8 cellular contexts compared by ENCODE assay signal in the genomic region with DNA sequence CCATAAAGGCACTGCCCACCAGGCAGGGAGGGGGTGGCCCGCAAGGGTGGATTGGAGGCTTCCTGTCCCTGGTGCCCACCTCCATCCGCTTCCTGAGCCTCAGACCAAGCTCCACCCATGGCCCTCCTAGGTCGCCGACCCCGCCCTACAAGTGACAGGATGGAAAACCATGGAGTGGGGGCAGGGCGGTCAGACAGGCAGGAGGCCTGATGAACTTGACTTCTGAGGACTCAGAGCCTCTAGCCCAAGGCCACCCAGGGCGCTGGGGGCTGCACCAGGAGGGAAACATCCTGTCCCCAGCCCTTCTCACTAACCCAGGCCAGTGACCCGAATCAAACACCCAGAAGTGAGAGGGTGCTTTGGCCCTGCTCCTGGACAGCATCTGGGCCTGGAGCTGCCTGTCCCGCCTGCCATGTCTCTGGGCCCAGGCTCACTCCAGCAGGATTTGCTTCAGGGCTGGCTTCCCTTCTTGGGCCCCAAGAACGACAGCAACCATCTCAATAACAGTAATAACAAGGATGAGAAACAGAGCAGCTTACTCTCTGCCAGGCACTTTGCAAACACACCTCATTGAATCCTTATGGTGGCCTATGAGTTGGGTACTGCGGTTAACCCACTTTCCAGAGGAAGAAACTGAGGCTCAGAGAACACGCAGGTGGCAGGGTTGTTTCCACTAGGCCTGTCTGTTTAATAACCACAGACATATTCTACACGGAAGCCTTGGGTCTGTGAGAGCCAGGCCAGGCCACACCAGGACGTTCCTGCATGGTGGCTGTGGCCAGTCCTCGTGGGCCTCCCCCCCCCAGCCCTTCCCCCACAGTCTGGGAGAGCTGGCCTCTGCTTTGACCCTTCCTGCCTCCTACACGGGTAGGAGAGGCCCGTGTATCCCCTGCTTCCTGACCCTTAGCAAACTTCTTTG. TPM values are rescaled to one million over a fixed set of nuclear protein-coding genes. Genes with fewer than 3 reads are reported as not detected.
DNase-seq lines count a peak whose midpoint lies in the region; ATAC-seq lines count a peak whose summit lies in the region.

No MANE protein-coding gene starts in this region.

- peaks cover 63% of the 10 kb centered on the region for H3K4me1 ChIP-seq in mononuclear cell (ENCODE audit: insufficient read depth, low read length)

- no peaks in the 10 kb centered on the region for H3K27me3 Mint-ChIP-seq in T-cell

- CTCF ChIA-PET in T-cell (lab: Charles Lee) = interaction anchor here (0.6 to 0.8 kb wide), 2 partner anchors 132 to 214 kb away, joined by 3 to 6 read pairs; no protein-coding TSS in a partner anchor

- H3K27ac ChIP-seq in caudate nucleus (ENCODE audit: low read depth, low read length) = peak overlapping the region; percentile 94

- H3K36me3 Mint-ChIP-seq in T-cell = no peaks in the 10 kb centered on the region

- peak overlapping the region; percentile 91 to 95 (median 94) for H3K4me3 Mint-ChIP-seq in T-cell

- POLR2A ChIA-PET in T-cell (lab: Charles Lee) = interaction anchor here in 1 of 2 donors (0.6 kb wide), 1 partner anchor 1100 kb away, joined by 5 read pairs; no protein-coding TSS in a partner anchor

- ATAC-seq in GM21825 (IDR thresholded peaks at IDR 0.05; ENCODE audit: unreplicated experiment) = peak; percentile 35
- peak in 2 of 4 experiments; percentile 7 to 10 for ATAC-seq in T-cell (replicated peaks in 1 of 4)

- H3K27ac Mint-ChIP-seq in T-cell = peak overlapping the region; percentile 99 to 100

- peak in 9 of 34 experiments; percentile 25 to 73 (median 53) for DNase-seq in T-cell
- DNase-seq in caudate nucleus (lab: John Stamatoyannopoulos, UW) = no peak
- peak; percentile 62 for DNase-seq in stimulated activated naive CD4-positive, alpha-beta T cell treated with Interleukin-2 at 50 U/mL for 16 hours (lab: John Stamatoyannopoulos, UW)
- DNase-seq in DMS 273 (lab: John Stamatoyannopoulos, UW; ENCODE audit: unreplicated experiment) = no peak
- no peak for DNase-seq in HuH-7.5 (ENCODE audit: low spot score)
- no peak for DNase-seq in middle frontal gyrus (ENCODE audit: extremely low spot score, low spot score)

- H3K9me3 ChIP-seq in mononuclear cell (ENCODE audit: low read depth, low read length) = no peaks in the 10 kb centered on the region

- H3K4me3 ChIP-seq in mononuclear cell (ENCODE audit: low read length) = peak overlapping the region; percentile 43

- no peaks in the 10 kb centered on the region for H3K9me3 Mint-ChIP-seq in T-cell

- no peaks in the 10 kb centered on the region for H3K27me3 ChIP-seq in mononuclear cell (ENCODE audit: insufficient read depth, low read length)

- peaks cover 55 to 60% (median 59%) of the 10 kb centered on the region in 3 donors for H3K4me1 Mint-ChIP-seq in T-cell

RNA-seq across cellular contexts. Expression of gene ST6GALNAC6, which starts 4.4 kb away (rescaled TPM):
- 100 to 1,000 TPM in 2 of 5 donors, 10 to 100 TPM in 3; 73.0 to 123 (median 86.3) TPM for total RNA-seq in T-cell
- total RNA-seq in mononuclear cell = 35.8 TPM

RNA-seq across cellular contexts. Expression of gene ST6GALNAC4, which starts 13.0 kb away (rescaled TPM):
- 10 to 100 TPM; 24.9 to 40.7 (median 35.1) TPM for total RNA-seq in T-cell
- total RNA-seq in mononuclear cell = 22.7 TPM

RNA-seq across cellular contexts. Expression of gene AK1, which starts 26.3 kb away (rescaled TPM):
- total RNA-seq in T-cell (10 to 100 TPM; 40.5 to 54.9 (median 50.4) TPM), mononuclear cell (3.7 TPM)

RNA-seq across cellular contexts. Expression of gene PIP5KL1, which starts 26.8 kb away (rescaled TPM):
- 1 to 10 TPM in 4 of 5 donors, under 1 TPM in 1; 0.99 to 5.6 (median 2.6) TPM for total RNA-seq in T-cell
- total RNA-seq in mononuclear cell = 0.42 TPM

RNA-seq across cellular contexts. Expression of gene DPM2, which starts 33.8 kb away (rescaled TPM):
- total RNA-seq in T-cell (10 to 100 TPM; 32.3 to 66.5 (median 60.5) TPM), mononuclear cell (12.7 TPM)
